Comparison of ENCODE assay signal across 1 cellular context in genomic region chr17:64128787-64129514, GRCh38.
TF ChIP-seq lines count a peak whose summit lies in the region.

No MANE protein-coding gene starts in this region.

TF ChIP-seq in H1, 55 proteins besides CTCF, POLR2A, EP300 and RAD21 (continued from another document):
- TF ChIP-seq CTBP2 (IDR thresholded peaks at IDR 0.05; ENCODE audit: borderline replicate concordance, insufficient read depth, insufficient read length, low read length) (no peak), SIX5 (IDR thresholded peaks at IDR 0.05; ENCODE audit: low read depth, low read length) (no peak), TAF1 (IDR thresholded peaks at IDR 0.05; ENCODE audit: low read depth, low read length) (no peak), RNF2 (IDR thresholded peaks at IDR 0.05; ENCODE audit: borderline replicate concordance, low read depth, low read length, missing control alignments, poor library complexity, severe bottlenecking) (no peak), EGR1 (IDR thresholded peaks at IDR 0.05; ENCODE audit: borderline replicate concordance, low read depth, low read length) (no peak), RXRA (IDR thresholded peaks at IDR 0.05; ENCODE audit: insufficient read depth, low read depth, low read length) (no peak), BACH1 (IDR thresholded peaks at IDR 0.05; ENCODE audit: low read length) (no peak), SIN3A (conservative IDR thresholded peaks at IDR 0.05 in 1 of 2, IDR thresholded peaks at IDR 0.05 in 1 of 2; ENCODE audit: low read depth in 1 of 2, low read length in 2 of 2) (no peak), JUN (IDR thresholded peaks at IDR 0.05; ENCODE audit: low read depth, low read length) (no peak)
- TF ChIP-seq, protein P1, sequence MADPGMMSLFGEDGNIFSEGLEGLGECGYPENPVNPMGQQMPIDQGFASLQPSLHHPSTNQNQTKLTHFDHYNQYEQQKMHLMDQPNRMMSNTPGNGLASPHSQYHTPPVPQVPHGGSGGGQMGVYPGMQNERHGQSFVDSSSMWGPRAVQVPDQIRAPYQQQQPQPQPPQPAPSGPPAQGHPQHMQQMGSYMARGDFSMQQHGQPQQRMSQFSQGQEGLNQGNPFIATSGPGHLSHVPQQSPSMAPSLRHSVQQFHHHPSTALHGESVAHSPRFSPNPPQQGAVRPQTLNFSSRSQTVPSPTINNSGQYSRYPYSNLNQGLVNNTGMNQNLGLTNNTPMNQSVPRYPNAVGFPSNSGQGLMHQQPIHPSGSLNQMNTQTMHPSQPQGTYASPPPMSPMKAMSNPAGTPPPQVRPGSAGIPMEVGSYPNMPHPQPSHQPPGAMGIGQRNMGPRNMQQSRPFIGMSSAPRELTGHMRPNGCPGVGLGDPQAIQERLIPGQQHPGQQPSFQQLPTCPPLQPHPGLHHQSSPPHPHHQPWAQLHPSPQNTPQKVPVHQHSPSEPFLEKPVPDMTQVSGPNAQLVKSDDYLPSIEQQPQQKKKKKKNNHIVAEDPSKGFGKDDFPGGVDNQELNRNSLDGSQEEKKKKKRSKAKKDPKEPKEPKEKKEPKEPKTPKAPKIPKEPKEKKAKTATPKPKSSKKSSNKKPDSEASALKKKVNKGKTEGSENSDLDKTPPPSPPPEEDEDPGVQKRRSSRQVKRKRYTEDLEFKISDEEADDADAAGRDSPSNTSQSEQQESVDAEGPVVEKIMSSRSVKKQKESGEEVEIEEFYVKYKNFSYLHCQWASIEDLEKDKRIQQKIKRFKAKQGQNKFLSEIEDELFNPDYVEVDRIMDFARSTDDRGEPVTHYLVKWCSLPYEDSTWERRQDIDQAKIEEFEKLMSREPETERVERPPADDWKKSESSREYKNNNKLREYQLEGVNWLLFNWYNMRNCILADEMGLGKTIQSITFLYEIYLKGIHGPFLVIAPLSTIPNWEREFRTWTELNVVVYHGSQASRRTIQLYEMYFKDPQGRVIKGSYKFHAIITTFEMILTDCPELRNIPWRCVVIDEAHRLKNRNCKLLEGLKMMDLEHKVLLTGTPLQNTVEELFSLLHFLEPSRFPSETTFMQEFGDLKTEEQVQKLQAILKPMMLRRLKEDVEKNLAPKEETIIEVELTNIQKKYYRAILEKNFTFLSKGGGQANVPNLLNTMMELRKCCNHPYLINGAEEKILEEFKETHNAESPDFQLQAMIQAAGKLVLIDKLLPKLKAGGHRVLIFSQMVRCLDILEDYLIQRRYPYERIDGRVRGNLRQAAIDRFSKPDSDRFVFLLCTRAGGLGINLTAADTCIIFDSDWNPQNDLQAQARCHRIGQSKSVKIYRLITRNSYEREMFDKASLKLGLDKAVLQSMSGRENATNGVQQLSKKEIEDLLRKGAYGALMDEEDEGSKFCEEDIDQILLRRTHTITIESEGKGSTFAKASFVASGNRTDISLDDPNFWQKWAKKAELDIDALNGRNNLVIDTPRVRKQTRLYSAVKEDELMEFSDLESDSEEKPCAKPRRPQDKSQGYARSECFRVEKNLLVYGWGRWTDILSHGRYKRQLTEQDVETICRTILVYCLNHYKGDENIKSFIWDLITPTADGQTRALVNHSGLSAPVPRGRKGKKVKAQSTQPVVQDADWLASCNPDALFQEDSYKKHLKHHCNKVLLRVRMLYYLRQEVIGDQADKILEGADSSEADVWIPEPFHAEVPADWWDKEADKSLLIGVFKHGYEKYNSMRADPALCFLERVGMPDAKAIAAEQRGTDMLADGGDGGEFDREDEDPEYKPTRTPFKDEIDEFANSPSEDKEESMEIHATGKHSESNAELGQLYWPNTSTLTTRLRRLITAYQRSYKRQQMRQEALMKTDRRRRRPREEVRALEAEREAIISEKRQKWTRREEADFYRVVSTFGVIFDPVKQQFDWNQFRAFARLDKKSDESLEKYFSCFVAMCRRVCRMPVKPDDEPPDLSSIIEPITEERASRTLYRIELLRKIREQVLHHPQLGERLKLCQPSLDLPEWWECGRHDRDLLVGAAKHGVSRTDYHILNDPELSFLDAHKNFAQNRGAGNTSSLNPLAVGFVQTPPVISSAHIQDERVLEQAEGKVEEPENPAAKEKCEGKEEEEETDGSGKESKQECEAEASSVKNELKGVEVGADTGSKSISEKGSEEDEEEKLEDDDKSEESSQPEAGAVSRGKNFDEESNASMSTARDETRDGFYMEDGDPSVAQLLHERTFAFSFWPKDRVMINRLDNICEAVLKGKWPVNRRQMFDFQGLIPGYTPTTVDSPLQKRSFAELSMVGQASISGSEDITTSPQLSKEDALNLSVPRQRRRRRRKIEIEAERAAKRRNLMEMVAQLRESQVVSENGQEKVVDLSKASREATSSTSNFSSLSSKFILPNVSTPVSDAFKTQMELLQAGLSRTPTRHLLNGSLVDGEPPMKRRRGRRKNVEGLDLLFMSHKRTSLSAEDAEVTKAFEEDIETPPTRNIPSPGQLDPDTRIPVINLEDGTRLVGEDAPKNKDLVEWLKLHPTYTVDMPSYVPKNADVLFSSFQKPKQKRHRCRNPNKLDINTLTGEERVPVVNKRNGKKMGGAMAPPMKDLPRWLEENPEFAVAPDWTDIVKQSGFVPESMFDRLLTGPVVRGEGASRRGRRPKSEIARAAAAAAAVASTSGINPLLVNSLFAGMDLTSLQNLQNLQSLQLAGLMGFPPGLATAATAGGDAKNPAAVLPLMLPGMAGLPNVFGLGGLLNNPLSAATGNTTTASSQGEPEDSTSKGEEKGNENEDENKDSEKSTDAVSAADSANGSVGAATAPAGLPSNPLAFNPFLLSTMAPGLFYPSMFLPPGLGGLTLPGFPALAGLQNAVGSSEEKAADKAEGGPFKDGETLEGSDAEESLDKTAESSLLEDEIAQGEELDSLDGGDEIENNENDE (IDR thresholded peaks at IDR 0.05; ENCODE audit: insufficient replicate concordance, low read length): no peak
